Comparison of ENCODE assay signal across 3 cellular contexts in the genomic region with DNA sequence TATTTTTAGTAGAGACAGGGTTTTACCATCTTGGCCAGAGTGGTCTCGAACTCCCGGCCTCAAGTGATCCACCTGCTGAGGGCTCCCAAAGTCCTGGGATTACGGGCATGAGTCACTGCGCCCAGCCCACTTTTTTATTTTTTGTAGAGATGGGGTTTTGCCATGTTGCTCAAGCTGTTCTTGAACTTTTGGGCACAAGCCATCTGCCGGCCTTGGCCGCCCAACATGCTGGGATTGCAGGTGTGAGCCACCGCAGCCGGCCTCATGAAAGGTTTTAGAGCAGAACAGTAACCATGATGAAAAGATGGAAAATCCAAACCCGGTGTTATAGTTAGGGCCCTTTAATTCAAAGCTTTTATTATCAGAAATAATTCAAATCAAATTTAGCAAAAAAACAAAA.
"Had no signal": no experiment of that assay in that cellular context is flagged by ENCODE, and none has a peak within 500 bp of the region (broad histone marks: within the 10 kb centered on the region; RNA-seq: fewer than 3 reads in every experiment).

No MANE protein-coding gene starts in this region.

- H3K4me3 ChIP-seq: GM12878 had no signal

- DNase-seq: GDM1, GF-D8 had no signal
